Comparison of ENCODE assay signal across 2 cellular contexts in the genomic region with DNA sequence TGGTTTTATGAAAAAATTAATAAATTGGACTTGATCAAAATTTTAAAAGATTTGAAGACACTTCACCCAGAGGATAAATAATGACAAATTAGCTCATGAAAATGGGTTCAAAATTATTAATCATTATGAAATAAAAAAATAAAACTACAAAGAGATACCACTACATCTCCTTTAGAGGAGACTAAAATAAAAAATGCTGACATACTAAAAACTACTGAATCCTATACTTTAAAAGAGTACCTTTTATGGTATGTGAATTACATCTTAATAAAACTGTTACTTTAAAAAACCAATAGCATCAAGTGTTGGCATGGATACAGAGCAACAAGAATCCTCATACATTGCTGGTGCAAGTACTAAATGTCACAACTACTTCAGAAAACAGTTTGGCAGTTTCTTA.
TF ChIP-seq lines count a peak whose summit lies in the region.

No MANE protein-coding gene starts in this region.

TF ChIP-seq in A549, 52 proteins besides CTCF, POLR2A, EP300 and RAD21:
- TF ChIP-seq PHF8 (IDR thresholded peaks at IDR 0.05; ENCODE audit: borderline replicate concordance, low read depth) = no peak
- peak; percentile 79 for TF ChIP-seq MAFK (IDR thresholded peaks at IDR 0.05; ENCODE audit: partially characterized antibody)

TF ChIP-seq in IMR-90, 13 proteins besides CTCF, POLR2A, EP300 and RAD21:
- TF ChIP-seq MAFK (IDR thresholded peaks at IDR 0.05; ENCODE audit: low read depth, low read length) = peak; percentile 65
- TF ChIP-seq, protein P1, sequence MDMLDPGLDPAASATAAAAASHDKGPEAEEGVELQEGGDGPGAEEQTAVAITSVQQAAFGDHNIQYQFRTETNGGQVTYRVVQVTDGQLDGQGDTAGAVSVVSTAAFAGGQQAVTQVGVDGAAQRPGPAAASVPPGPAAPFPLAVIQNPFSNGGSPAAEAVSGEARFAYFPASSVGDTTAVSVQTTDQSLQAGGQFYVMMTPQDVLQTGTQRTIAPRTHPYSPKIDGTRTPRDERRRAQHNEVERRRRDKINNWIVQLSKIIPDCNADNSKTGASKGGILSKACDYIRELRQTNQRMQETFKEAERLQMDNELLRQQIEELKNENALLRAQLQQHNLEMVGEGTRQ (IDR thresholded peaks at IDR 0.05; ENCODE audit: low read depth, low read length) = no peak
